19 cellular contexts compared by ENCODE assay signal in genomic region chr11:60880635-60881282, GRCh38. TPM values are rescaled to one million over a fixed set of nuclear protein-coding genes. Genes with fewer than 3 reads are reported as not detected.
A peak's percentile ranks its signal among the peaks of the same experiment; 100 is the strongest.
DNase-seq lines count a peak whose midpoint lies in the region; FAIRE-seq and TF ChIP-seq lines count a peak whose summit lies in the region.
"Had no signal": no experiment of that assay in that cellular context is flagged by ENCODE, and none has a peak within 500 bp of the region (broad histone marks: within the 10 kb centered on the region; RNA-seq: fewer than 3 reads in every experiment).

No MANE protein-coding gene starts in this region.

- no peak overlapping the region for H2BK20ac ChIP-seq in H9 (ENCODE audit: low read depth, low read length, poor library complexity, severe bottlenecking)

- H2BK5ac ChIP-seq in H9 (ENCODE audit: insufficient read length, low read length), result no peak overlapping the region

- no peaks in the 10 kb centered on the region for H3K23me2 ChIP-seq in H9 (ENCODE audit: insufficient read length, low read depth, low read length, poor library complexity, severe bottlenecking)

- TF ChIP-seq CTCF in H9 (conservative IDR thresholded peaks at IDR 0.05), result no peak

- H3K9ac ChIP-seq in H9 (ENCODE audit: extremely low read depth, insufficient read length, low read length), result no peak overlapping the region

- no peaks in the 10 kb centered on the region for H3K9me3 ChIP-seq in H9 (ENCODE audit: control insufficient read depth, low read depth, low read length)
- H3K9me3 ChIP-seq: Peyer's patch had no signal

- H4K8ac ChIP-seq in H9 (replicated peaks; ENCODE audit: insufficient read length, low read depth, low read length), result no peak overlapping the region

- H3K27me3 Mint-ChIP-seq in H9 (ENCODE audit: low read depth), result no peaks in the 10 kb centered on the region
- H3K27me3 Mint-ChIP-seq: B cell; natural killer cell treated with Interleukin-12 subunit alpha and Interleukin-12 subunit beta and Interleukin-15 and Interleukin-18, amount 100 ng/mL, for 72 hours had no signal

- no peak overlapping the region for H2AFZ ChIP-seq in H9 (ENCODE audit: low read length)

- H3K27me3 ChIP-seq in H9 (ENCODE audit: insufficient read depth, low read length), result no peaks in the 10 kb centered on the region
- H3K27me3 ChIP-seq: Peyer's patch had no signal

- H2BK120ac ChIP-seq in H9 (ENCODE audit: low read depth, low read length, poor library complexity, severe bottlenecking), result no peak overlapping the region

- no peak overlapping the region for H3T11ph ChIP-seq in H9 (ENCODE audit: low read length)

- no peak overlapping the region for H3K4me2 ChIP-seq in H9 (ENCODE audit: insufficient read depth, insufficient read length, low read length)

- no peaks in the 10 kb centered on the region for H3K79me2 ChIP-seq in H9 (ENCODE audit: insufficient read depth, low read length)

- FAIRE-seq in HTR-8/SVneo (lab: Jason Lieb, UNC), result no peak
- FAIRE-seq: H1 had no signal

- H3K14ac ChIP-seq in H9 (ENCODE audit: insufficient read depth, low read length), result no peak overlapping the region

- H3K4me1 Mint-ChIP-seq in H9, result no peaks in the 10 kb centered on the region
- H3K4me1 Mint-ChIP-seq: B cell had no signal

- no peak overlapping the region for H3K27ac ChIP-seq in H9 (ENCODE audit: insufficient read length, low read depth, low read length)

- H3K79me1 ChIP-seq in H9 (ENCODE audit: insufficient read depth, low read depth, low read length, poor library complexity, severe bottlenecking), result no peaks in the 10 kb centered on the region

- peak overlapping the region in 2 of 3 experiments; percentile 24 to 37; a peak in 1 of 7 replicates for H3K27ac Mint-ChIP-seq in H9
- H3K27ac Mint-ChIP-seq: B cell; natural killer cell treated with Interleukin-12 subunit alpha and Interleukin-12 subunit beta and Interleukin-15 and Interleukin-18, amount 100 ng/mL, for 72 hours had no signal

- no peaks in the 10 kb centered on the region; a peak in 1 of 5 replicates for H3K9me3 Mint-ChIP-seq in H9
- H3K9me3 Mint-ChIP-seq: natural killer cell treated with Interleukin-12 subunit alpha and Interleukin-12 subunit beta and Interleukin-15 and Interleukin-18, amount 100 ng/mL, for 72 hours had no signal

- H4K5ac ChIP-seq in H9 (ENCODE audit: insufficient read length, low read depth, low read length), result no peak overlapping the region

- DNase-seq in DMS153 (lab: John Stamatoyannopoulos, UW) (peak; percentile 83), H9 (no peak), NCI-H510A (lab: John Stamatoyannopoulos, UW) (peak; percentile 84), mesenteric fat pad (ENCODE audit: low spot score) (peak; percentile 41), HTR-8/SVneo (ENCODE audit: insufficient read length, low spot score) (no peak), MV-4-11 (lab: John Stamatoyannopoulos, UW) (no peak), NCI-H524 (lab: John Stamatoyannopoulos, UW) (no peak)
- DNase-seq: activated naive CD4-positive, alpha-beta T cell; dermis blood vessel endothelial cell; MM.1S; Peyer's patch; retina had no signal

- H3K4me1 ChIP-seq in H9 (ENCODE audit: insufficient read depth, low read length), result no peaks in the 10 kb centered on the region
- H3K4me1 ChIP-seq: Peyer's patch had no signal

- no peak overlapping the region for H2AK5ac ChIP-seq in H9 (ENCODE audit: insufficient read length, low read length)

- H4K20me1 ChIP-seq in H9 (ENCODE audit: control insufficient read depth, insufficient read depth, insufficient read length), result peaks cover 2% of the 10 kb centered on the region

- H4K91ac ChIP-seq in H9 (ENCODE audit: insufficient read length, low read depth, low read length), result no peak overlapping the region

- no peak overlapping the region for H2BK12ac ChIP-seq in H9 (ENCODE audit: insufficient read length, low read depth, low read length)

- no peak overlapping the region for H3K4ac ChIP-seq in H9 (ENCODE audit: low read depth, low read length)

- WGBS in H9 (ENCODE audit: extremely low coverage, insufficient read length, low lambda C conversion rate), result no CpG with 5 or more reads among the region's 8 CpGs

- no peak overlapping the region for H3K23ac ChIP-seq in H9 (ENCODE audit: insufficient read length, low read depth, low read length)

- peaks cover 0 to 16% (median 2%) of the 10 kb centered on the region in 3 experiments; a peak in 3 of 7 replicates for H3K36me3 Mint-ChIP-seq in H9 (ENCODE audit: insufficient read depth in 1 of 3, low read depth in 3 of 3)

- H3K56ac ChIP-seq in H9 (ENCODE audit: insufficient read length, low read depth, low read length), result no peak overlapping the region

- no peak overlapping the region for H2BK15ac ChIP-seq in H9 (ENCODE audit: low read depth, low read length)

- H3K4me3 Mint-ChIP-seq in H9, result no peak overlapping the region
- H3K4me3 Mint-ChIP-seq: B cell; natural killer cell treated with Interleukin-12 subunit alpha and Interleukin-12 subunit beta and Interleukin-15 and Interleukin-18, amount 100 ng/mL, for 72 hours had no signal

- no peak overlapping the region for H3K18ac ChIP-seq in H9 (ENCODE audit: insufficient read length, low read depth, low read length)

RNA-seq across cellular contexts. Expression of gene ZP1, which starts 13.4 kb away (rescaled TPM):
- total RNA-seq in H9 (2021) (not detected in 2 replicates), mesenteric fat pad (1.4 TPM)
- total RNA-seq: B cell; dermis blood vessel endothelial cell; glomerular endothelial cell; H1; lung; natural killer cell treated with Interleukin-12 subunit alpha and Interleukin-12 subunit beta and Interleukin-15 and Interleukin-18, amount 100 ng/mL, for 72 hours; NCI-H460 had no signal

RNA-seq across cellular contexts. Expression of gene PTGDR2, which starts 25.0 kb away (rescaled TPM):
- 0.07 TPM in 1 of 2 replicates, not detected in the other for total RNA-seq in H9 (2021)
- total RNA-seq in mesenteric fat pad, result 0.19 TPM
- total RNA-seq: B cell, dermis blood vessel endothelial cell, glomerular endothelial cell, H1, HT1080, NCI-H460 had no signal

RNA-seq across cellular contexts. Expression of gene PRPF19, which starts 25.6 kb away (rescaled TPM):
- 130 and 132 TPM in 2 replicates for total RNA-seq in H9 (2021)
- total RNA-seq in mesenteric fat pad, result 68.3 TPM

RNA-seq across cellular contexts. Expression of gene TMEM109, which starts 33.2 kb away (rescaled TPM):
- total RNA-seq in H9 (2021) (36.4 and 38.0 TPM in 2 replicates), mesenteric fat pad (116 TPM)

RNA-seq across cellular contexts. Expression of gene CCDC86, which starts 38.8 kb away (rescaled TPM):
- total RNA-seq in H9 (2021), result 82.3 and 84.3 TPM in 2 replicates
- 40.4 TPM for total RNA-seq in mesenteric fat pad

Comparison
In these comparisons a context has a peak if more than half of its experiments do, and no peak if none do; other contexts are left out.
1. DNase-seq: peak in DMS153 (single experiment), NCI-H510A (single experiment) and mesenteric fat pad (single experiment); none in H9 (single experiment), HTR-8/SVneo (single experiment), MV-4-11 (single experiment) and NCI-H524 (0 of 2).